ENCODE assay signal across 12 cellular contexts in the genomic region with DNA sequence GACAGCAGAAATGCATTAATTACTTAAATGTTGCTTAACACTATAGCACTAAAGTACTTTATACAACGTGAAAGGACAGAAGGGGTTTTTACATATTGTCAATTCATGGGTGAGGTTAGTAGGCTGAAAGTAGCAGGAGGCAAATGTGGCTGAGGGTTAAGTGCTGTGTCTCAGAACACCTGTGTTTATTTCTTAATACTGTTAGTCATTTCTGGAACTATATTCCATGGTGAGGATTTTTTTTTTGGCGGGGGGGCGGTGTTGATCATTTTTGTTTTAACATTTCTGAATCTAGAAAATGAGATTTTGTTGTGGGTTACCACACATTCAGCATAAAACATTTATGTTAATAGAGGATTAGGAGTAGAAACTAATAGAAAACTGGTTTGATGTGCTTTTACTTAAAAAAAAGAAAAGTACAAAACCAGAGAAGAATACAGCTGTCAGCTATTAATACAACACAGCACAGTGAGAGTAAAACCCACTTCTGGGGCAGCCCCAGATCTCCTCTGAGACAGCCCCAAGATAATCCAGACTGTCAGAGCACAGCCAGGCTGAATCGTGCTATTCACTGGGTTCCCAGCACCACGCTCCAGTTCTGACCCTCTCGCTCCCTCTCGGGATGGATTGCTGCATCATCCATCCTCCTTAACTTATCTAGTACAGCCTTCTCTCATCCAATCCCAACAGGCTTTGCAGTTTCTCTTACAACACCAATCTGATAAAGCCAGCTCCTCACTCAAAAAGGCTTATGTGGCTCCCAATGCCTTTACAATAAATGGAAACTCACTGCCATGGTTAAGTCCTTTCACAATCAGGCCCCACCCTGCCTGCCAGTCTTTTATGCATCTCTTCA.
A peak's percentile ranks its signal among the peaks of the same experiment; 100 is the strongest.
DNase-seq lines count a peak whose midpoint lies in the region; ATAC-seq and TF ChIP-seq lines count a peak whose summit lies in the region.
"Had no signal": no experiment of that assay in that cellular context is flagged by ENCODE, and none has a peak within 500 bp of the region (broad histone marks: within the 10 kb centered on the region; RNA-seq: fewer than 3 reads in every experiment).

No MANE protein-coding gene starts in this region.

- ATAC-seq in GM19395 (IDR thresholded peaks at IDR 0.05; ENCODE audit: unreplicated experiment) (peak; percentile 85), HG02798 (IDR thresholded peaks at IDR 0.05; ENCODE audit: poor library complexity, unreplicated experiment) (peak; percentile 78), HG03521 (IDR thresholded peaks at IDR 0.05; ENCODE audit: unreplicated experiment) (peak; percentile 54)
- ATAC-seq: psoas muscle had no signal

- no peaks in the 10 kb centered on the region for H3K27me3 ChIP-seq in GM06990 (replicated peaks; ENCODE audit: control insufficient read depth, insufficient read depth, low read length)
- H3K27me3 ChIP-seq: cardiac muscle cell had no signal

- DNase-seq in GM06990 (ENCODE audit: extremely low read depth, insufficient read length) (peak; percentile 27), SKM-1 treated with dmso at 0.1 percent for 144 hours (lab: John Stamatoyannopoulos, UW; ENCODE audit: unreplicated experiment) (no peak), DMS79 treated with DMSO at 0.1 percent for 48 hours (lab: John Stamatoyannopoulos, UW) (no peak), NCI-H2171 treated with DMSO at 0.1 percent for 48 hours (lab: John Stamatoyannopoulos, UW) (no peak), middle frontal gyrus (ENCODE audit: extremely low spot score, low spot score) (no peak)
- DNase-seq: activated B cell treated with CpG ODN at 0.5 μM for 24 hours, PC-9, psoas muscle had no signal

- no peaks in the 10 kb centered on the region for H3K36me3 ChIP-seq in GM06990 (ENCODE audit: control insufficient read depth, insufficient read depth, low read length)
- H3K36me3 ChIP-seq: cardiac muscle cell had no signal

- no peak overlapping the region for H3K4me3 ChIP-seq in GM06990 (replicated peaks; ENCODE audit: low read depth, low read length)
- H3K4me3 ChIP-seq: cardiac muscle cell, PC-9, psoas muscle had no signal

- no peak for TF ChIP-seq CTCF in GM06990 (IDR thresholded peaks at IDR 0.05; ENCODE audit: insufficient read depth, low read length, poor library complexity, severe bottlenecking)
